Comparison of ENCODE assay signal across 1 cellular context in genomic region chr2:52113338-52113737, GRCh38.
TF ChIP-seq lines count a peak whose summit lies in the region.

No MANE protein-coding gene starts in this region.

TF ChIP-seq in WTC11, 78 proteins besides CTCF, POLR2A, EP300 and RAD21 (continued from another document):
- TF ChIP-seq ZNF263 (CRISPR knock-in tag; IDR thresholded peaks at IDR 0.05; ENCODE audit: low read depth) (no peak), ZNF219 (CRISPR knock-in tag; IDR thresholded peaks at IDR 0.05; ENCODE audit: borderline replicate concordance) (no peak), AFF4 (CRISPR knock-in tag; IDR thresholded peaks at IDR 0.05; ENCODE audit: borderline replicate concordance) (no peak), TCF7 (CRISPR knock-in tag; IDR thresholded peaks at IDR 0.05; ENCODE audit: low read depth) (no peak), EMX1 (CRISPR knock-in tag; IDR thresholded peaks at IDR 0.05) (no peak), FOXJ3 (CRISPR knock-in tag; IDR thresholded peaks at IDR 0.05; ENCODE audit: borderline replicate concordance) (no peak), MLX (CRISPR knock-in tag; IDR thresholded peaks at IDR 0.05) (no peak), ZNF532 (CRISPR knock-in tag; IDR thresholded peaks at IDR 0.05; ENCODE audit: borderline replicate concordance) (no peak), ERG (CRISPR knock-in tag; IDR thresholded peaks at IDR 0.05) (no peak), JUN (CRISPR knock-in tag; IDR thresholded peaks at IDR 0.05) (no peak)
